1 cellular context compared by ENCODE assay signal in genomic region chr2:191907091-191907490, GRCh38.
TF ChIP-seq lines count a peak whose summit lies in the region.

No MANE protein-coding gene starts in this region.

TF ChIP-seq in IMR-90, 13 proteins besides CTCF, POLR2A, EP300 and RAD21 (continued from another document):
- TF ChIP-seq RCOR1 (IDR thresholded peaks at IDR 0.05; ENCODE audit: insufficient replicate concordance, low read length) (no peak), MAZ (IDR thresholded peaks at IDR 0.05; ENCODE audit: borderline replicate concordance, low read depth, low read length) (no peak), BHLHE40 (IDR thresholded peaks at IDR 0.05; ENCODE audit: low read depth, low read length) (no peak), MAFK (IDR thresholded peaks at IDR 0.05; ENCODE audit: low read depth, low read length) (no peak), CHD1 (IDR thresholded peaks at IDR 0.05; ENCODE audit: low read depth, low read length) (no peak), USF2 (IDR thresholded peaks at IDR 0.05; ENCODE audit: low read depth, low read length) (no peak), FOS (IDR thresholded peaks at IDR 0.05; ENCODE audit: low read depth, low read length) (no peak), MXI1 (IDR thresholded peaks at IDR 0.05; ENCODE audit: borderline replicate concordance, low read depth, low read length) (no peak), NFE2L2 (IDR thresholded peaks at IDR 0.05; ENCODE audit: low read depth, low read length) (no peak), ELK1 (IDR thresholded peaks at IDR 0.05; ENCODE audit: borderline replicate concordance, low read depth, low read length) (no peak)
